In genomic region chr3:18740631-18741583, GRCh38 we compare ENCODE assay signal across 9 cellular contexts.
DNase-seq lines count a peak whose midpoint lies in the region; ATAC-seq lines count a peak whose summit lies in the region.
"Had no signal": no experiment of that assay in that cellular context is flagged by ENCODE, and none has a peak within 500 bp of the region (broad histone marks: within the 10 kb centered on the region; RNA-seq: fewer than 3 reads in every experiment).

No MANE protein-coding gene starts in this region.

- intact Hi-C loops in right cardiac atrium (cut with DNase I), result no loop called here

- H3K4me1 ChIP-seq in effector memory CD4-positive, alpha-beta T cell (ENCODE audit: control insufficient read depth, insufficient read depth, low read length, poor library complexity, severe bottlenecking), result peaks cover 57% of the 10 kb centered on the region
- H3K4me1 ChIP-seq in thymus (ENCODE audit: control insufficient read depth, insufficient read depth, low read length), result peaks cover 9% of the 10 kb centered on the region
- H3K4me1 ChIP-seq in right cardiac atrium (ENCODE audit: control insufficient read depth, insufficient read depth, low read length), result no peaks in the 10 kb centered on the region

- H3K36me3 ChIP-seq in effector memory CD4-positive, alpha-beta T cell (ENCODE audit: control insufficient read depth, insufficient read depth, low read length), result no peaks in the 10 kb centered on the region
- no peaks in the 10 kb centered on the region for H3K36me3 ChIP-seq in thymus (ENCODE audit: control insufficient read depth, insufficient read depth)
- H3K36me3 ChIP-seq: heart left ventricle had no signal

- H3K27me3 ChIP-seq in effector memory CD4-positive, alpha-beta T cell (replicated peaks; ENCODE audit: control insufficient read depth, insufficient read depth, low read length, poor library complexity, severe bottlenecking), result no peaks in the 10 kb centered on the region
- H3K27me3 ChIP-seq in thymus (ENCODE audit: control insufficient read depth, insufficient read depth) (no peaks in the 10 kb centered on the region), right cardiac atrium (ENCODE audit: control insufficient read depth, insufficient read depth) (no peaks in the 10 kb centered on the region)
- H3K27me3 ChIP-seq: heart left ventricle had no signal

- peak overlapping the region; percentile 66 for H3K27ac ChIP-seq in effector memory CD4-positive, alpha-beta T cell (ENCODE audit: insufficient read depth, low read length, poor library complexity, severe bottlenecking)
- peak overlapping the region; percentile 74 for H3K27ac ChIP-seq in thymus (ENCODE audit: low read depth)
- H3K27ac ChIP-seq in right cardiac atrium (ENCODE audit: low read length), result no peak overlapping the region

- peak overlapping the region; percentile 24 for H3K4me3 ChIP-seq in effector memory CD4-positive, alpha-beta T cell (ENCODE audit: insufficient read depth, low read depth, low read length, poor library complexity, severe bottlenecking)
- H3K4me3 ChIP-seq in thymus (ENCODE audit: low read length), result peak overlapping the region; percentile 37
- no peak overlapping the region for H3K4me3 ChIP-seq in right cardiac atrium (ENCODE audit: low read length)

- WGBS in thymus, result 15% methylated on average over 12 of the region's 12 CpGs
- WGBS in right cardiac atrium, result 75% methylated on average over 12 of the region's 12 CpGs

- DNase-seq in T-helper 22 cell (ENCODE audit: low read depth), result peak; percentile 65
- peak; percentile 49 to 62 (median 57) for DNase-seq in effector memory CD4-positive, alpha-beta T cell
- no peak for DNase-seq in H4 (ENCODE audit: low spot score)
- no peak for DNase-seq in SKM-1 treated with dmso at 0.1 percent for 144 hours (lab: John Stamatoyannopoulos, UW; ENCODE audit: unreplicated experiment)
- DNase-seq in right cardiac atrium, result no peak

- H3K9me3 ChIP-seq in effector memory CD4-positive, alpha-beta T cell (ENCODE audit: control insufficient read depth, low read length), result no peaks in the 10 kb centered on the region
- no peaks in the 10 kb centered on the region for H3K9me3 ChIP-seq in thymus (ENCODE audit: control insufficient read depth)
- no peaks in the 10 kb centered on the region for H3K9me3 ChIP-seq in right cardiac atrium (ENCODE audit: control insufficient read depth, low read length)
- H3K9me3 ChIP-seq: heart left ventricle had no signal

- ATAC-seq in GM18868 (IDR thresholded peaks at IDR 0.05; ENCODE audit: unreplicated experiment) (peak; percentile 78), HG02943 (IDR thresholded peaks at IDR 0.05; ENCODE audit: low read depth, unreplicated experiment) (peak; percentile 94), right cardiac atrium (no peak)

Comparison
In these comparisons a context has a peak if more than half of its experiments do, and no peak if none do; other contexts are left out.
1. ATAC-seq: peak in GM18868 (single experiment) and HG02943 (single experiment); none in right cardiac atrium (0 of 2).
2. DNase-seq: peak in T-helper 22 cell (single experiment) and effector memory CD4-positive, alpha-beta T cell (3 of 3); none in H4 (single experiment), SKM-1 treated with dmso at 0.1 percent for 144 hours (single experiment) and right cardiac atrium (0 of 3).